ENCODE assay signal across 25 cellular contexts in the genomic region with DNA sequence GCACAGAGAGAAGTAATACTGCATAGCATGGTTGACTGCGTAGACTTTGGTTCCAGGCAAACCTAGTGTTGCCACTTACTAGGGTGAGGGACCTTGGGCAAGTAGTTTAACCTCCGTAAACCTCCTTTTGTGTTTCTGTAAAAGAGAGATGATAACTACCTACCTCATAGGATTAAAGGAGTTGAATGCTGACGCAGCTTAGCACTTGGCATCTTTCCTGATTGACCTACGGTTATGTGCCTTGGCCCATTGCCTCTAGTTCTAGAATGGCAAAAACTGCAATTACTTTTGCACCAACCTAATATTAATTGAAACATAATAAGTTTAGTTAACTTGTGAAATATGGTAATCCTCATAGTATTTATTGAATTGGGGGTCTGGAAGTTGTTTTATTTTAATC. TPM values are rescaled to one million over a fixed set of nuclear protein-coding genes. Genes with fewer than 3 reads are reported as not detected.
"Had no signal": no experiment of that assay in that cellular context is flagged by ENCODE, and none has a peak within 500 bp of the region (broad histone marks: within the 10 kb centered on the region; RNA-seq: fewer than 3 reads in every experiment).

No MANE protein-coding gene starts in this region.

- H3K4me1 Mint-ChIP-seq: activated naive CD8-positive, alpha-beta T cell treated with anti-CD3 and anti-CD28 coated beads, Interleukin-2, amount 10 ng/mL, durations not matched to agents 7 days and 5 days had no signal

- DNase-seq: activated CD4-positive, alpha-beta T cell treated with anti-CD3 and anti-CD28 coated beads for 48 hours; activated CD4-positive, alpha-beta T cell treated with anti-CD3 and anti-CD28 coated beads, Interleukin-2, amount 50 U/mL, for 4 hours; activated CD4-positive, CD25-positive, alpha-beta regulatory T cell treated with anti-CD3 and anti-CD28 coated beads, Interleukin-2, amount 50 U/mL, for 72 hours; activated CD8-positive, alpha-beta T cell treated with anti-CD3 and anti-CD28 coated beads, Interleukin-2, amount 10 ng/mL, durations not matched to agents 7 days and 5 days; activated gamma-delta T cell treated with Interleukin-2 at 50 U/mL for 16 hours; activated naive CD4-positive, alpha-beta T cell treated with anti-CD3 and anti-CD28 coated beads, Interleukin-2, amount 50 U/mL, for 16 hours; activated naive CD8-positive, alpha-beta T cell treated with anti-CD3 and anti-CD28 coated beads, Interleukin-2, amount 10 ng/mL, durations not matched to agents 7 days and 5 days; activated T-cell treated with anti-CD3 and anti-CD28 coated beads, Interleukin-2, amount 50 U/mL, for 48 hours; adrenal gland; anterior cingulate cortex; central memory CD4-positive, alpha-beta T cell; MG63; NCI-H1105; NCI-H1436; NCI-H1694 treated with DMSO at 0.1 percent for 48 hours; NCI-H2029 treated with DMSO at 0.1 percent for 48 hours; NCI-H510A; NCI-H526 treated with DMSO at 0.1 percent for 48 hours; PC-3; SHP77 treated with DMSO at 0.1 percent for 48 hours had no signal

- ATAC-seq: activated CD8-positive, alpha-beta T cell treated with anti-CD3 and anti-CD28 coated beads, Interleukin-2, amount 10 ng/mL, durations not matched to agents 7 days and 5 days; PC-3 had no signal

- H3K27me3 Mint-ChIP-seq: activated naive CD8-positive, alpha-beta T cell treated with anti-CD3 and anti-CD28 coated beads, Interleukin-2, amount 10 ng/mL, durations not matched to agents 7 days and 5 days had no signal

- H3K4me3 ChIP-seq: adrenal gland, breast epithelium, MG63 had no signal

- H3K9me3 ChIP-seq: adrenal gland, breast epithelium, MG63 had no signal

- H3K9ac ChIP-seq: KMS-11 had no signal

- H3K27me3 ChIP-seq: adrenal gland, breast epithelium, MG63 had no signal

- H3K4me2 ChIP-seq: KMS-11 had no signal

- H3K9me3 Mint-ChIP-seq: activated naive CD8-positive, alpha-beta T cell treated with anti-CD3 and anti-CD28 coated beads, Interleukin-2, amount 10 ng/mL, durations not matched to agents 7 days and 5 days; activated T-helper 2 cell treated with anti-CD3 and anti-CD28 coated beads, Interferon-gamma antibody, Interleukin-2, Interleukin-4, amounts not matched to agents 10 μg/mL and 5 μg/mL and 100 μg/mL, durations not matched to agents 14 hours and 24 hours and 36 hours; T-helper 1 cell treated with Interleukin-12 subunit alpha and Interleukin-12 subunit beta and Interleukin-4 antibody, amounts not matched to agents 30 μg/mL and 1 μg/mL, for 36 hours had no signal

- H3K27ac ChIP-seq: adrenal gland, KMS-11 had no signal

- H3K27ac Mint-ChIP-seq: activated CD8-positive, alpha-beta T cell treated with anti-CD3 and anti-CD28 coated beads, Interleukin-2, amount 10 ng/mL, durations not matched to agents 7 days and 5 days; activated T-helper 2 cell treated with anti-CD3 and anti-CD28 coated beads, Interferon-gamma antibody, Interleukin-2, Interleukin-4, amounts not matched to agents 10 μg/mL and 5 μg/mL and 100 μg/mL, durations not matched to agents 14 hours and 24 hours and 36 hours; T-helper 1 cell treated with Interleukin-12 subunit alpha and Interleukin-12 subunit beta and Interleukin-4 antibody, amounts not matched to agents 30 μg/mL and 1 μg/mL, for 36 hours had no signal

- H3K4me3 Mint-ChIP-seq: activated CD8-positive, alpha-beta T cell treated with anti-CD3 and anti-CD28 coated beads, Interleukin-2, amount 10 ng/mL, durations not matched to agents 7 days and 5 days; activated naive CD8-positive, alpha-beta T cell treated with anti-CD3 and anti-CD28 coated beads, Interleukin-2, amount 10 ng/mL, durations not matched to agents 7 days and 5 days; T-helper 1 cell treated with Interleukin-12 subunit alpha and Interleukin-12 subunit beta and Interleukin-4 antibody, amounts not matched to agents 30 μg/mL and 1 μg/mL, for 36 hours had no signal

- H3K4me1 ChIP-seq: adrenal gland had no signal

RNA-seq across cellular contexts. Expression of a gene that starts 19.1 kb away (rescaled TPM):
- total RNA-seq: activated CD8-positive, alpha-beta T cell treated with anti-CD3 and anti-CD28 coated beads, Interleukin-2, amount 10 ng/mL, durations not matched to agents 7 days and 5 days; activated naive CD8-positive, alpha-beta T cell treated with anti-CD3 and anti-CD28 coated beads, Interleukin-2, amount 10 ng/mL, durations not matched to agents 7 days and 5 days; activated T-helper 2 cell treated with anti-CD3 and anti-CD28 coated beads, Interferon-gamma antibody, Interleukin-2, Interleukin-4, amounts not matched to agents 10 μg/mL and 5 μg/mL and 100 μg/mL, durations not matched to agents 14 hours and 24 hours and 36 hours; adrenal gland; breast epithelium; PC-3; SK-MEL-5 had no signal
